In the genomic region with DNA sequence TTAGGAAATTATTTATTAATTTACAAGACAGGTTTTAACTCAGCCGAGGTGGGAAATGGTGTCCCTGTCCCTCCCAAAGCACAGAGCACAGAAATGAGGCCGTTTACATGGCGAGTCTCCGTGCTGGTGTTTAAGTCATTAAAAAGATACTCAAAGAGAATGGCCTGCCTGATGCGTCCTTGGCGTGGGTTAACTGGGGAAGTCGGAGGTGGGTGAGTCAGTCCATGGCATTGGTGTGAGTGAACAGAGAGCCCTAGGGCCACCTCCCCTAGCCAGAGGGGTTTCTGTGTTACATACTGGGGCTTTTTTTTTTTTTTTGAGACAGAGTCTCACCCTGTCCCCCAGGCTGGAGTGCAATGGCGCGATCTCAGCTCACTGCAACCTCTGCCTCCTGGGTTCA, we compare ENCODE assay signal across 16 cellular contexts. TPM values are rescaled to one million over a fixed set of nuclear protein-coding genes. Genes with fewer than 3 reads are reported as not detected.
DNase-seq lines count a peak whose midpoint lies in the region; ATAC-seq and TF ChIP-seq lines count a peak whose summit lies in the region.
"Had no signal": no experiment of that assay in that cellular context is flagged by ENCODE, and none has a peak within 500 bp of the region (broad histone marks: within the 10 kb centered on the region; RNA-seq: fewer than 3 reads in every experiment).

No MANE protein-coding gene starts in this region.

- peaks cover 73% of the 10 kb centered on the region for H3K36me3 Mint-ChIP-seq in activated T-cell treated with anti-CD3 and anti-CD28 coated beads, Interleukin-2, amount 50 U/mL, for 24 hours (ENCODE audit: low read depth)

- H3K27ac Mint-ChIP-seq in activated T-cell treated with anti-CD3 and anti-CD28 coated beads, Interleukin-2, amount 50 U/mL, for 24 hours = peak overlapping the region; percentile 92
- H3K27ac Mint-ChIP-seq: activated CD4-positive, alpha-beta memory T cell treated with anti-CD3 and anti-CD28 coated beads for 36 hours; T-helper 2 cell treated with Interferon-gamma antibody and Interleukin-4, amounts not matched to agents 5 μg/mL and 100 μg/mL, for 36 hours had no signal

- H3K27me3 ChIP-seq in NT2/D1 (ENCODE audit: insufficient read depth, insufficient read length) = no peaks in the 10 kb centered on the region
- H3K27me3 ChIP-seq in breast epithelium = no peaks in the 10 kb centered on the region
- no peaks in the 10 kb centered on the region for H3K27me3 ChIP-seq in psoas muscle (ENCODE audit: insufficient read depth in 3 of 3, low read length in 2 of 3)

- 34 to 56% (median 36%) methylated on average over 9 of the region's 9 CpGs for WGBS in psoas muscle, 3 donors

- H3K9ac ChIP-seq in NT2/D1 (ENCODE audit: insufficient read length, low read depth) = peak overlapping the region; percentile 54

- H3K4me3 ChIP-seq in NT2/D1 (ENCODE audit: insufficient read length, low read depth) (no peak overlapping the region), breast epithelium (peak overlapping the region in 1 of 3 donors; percentile 1), psoas muscle (peak overlapping the region; percentile 87)
- H3K4me3 ChIP-seq: A549, smooth muscle cell had no signal

- peak in 3 of 4 donors; percentile 24 to 59 (median 29) for ATAC-seq in psoas muscle
- no peak for ATAC-seq in HG03571 (IDR thresholded peaks at IDR 0.05; ENCODE audit: unreplicated experiment)
- ATAC-seq: A549 had no signal

- H3K27ac ChIP-seq in breast epithelium (peak overlapping the region; percentile 56 to 64), psoas muscle (peak overlapping the region; percentile 93)
- H3K27ac ChIP-seq: A549 had no signal

- no peaks in the 10 kb centered on the region for H3K27me3 Mint-ChIP-seq in activated T-cell treated with anti-CD3 and anti-CD28 coated beads, Interleukin-2, amount 50 U/mL, for 24 hours
- H3K27me3 Mint-ChIP-seq: activated CD4-positive, alpha-beta memory T cell treated with anti-CD3 and anti-CD28 coated beads for 36 hours had no signal

- TF ChIP-seq POLR2A in breast epithelium (IDR thresholded peaks at IDR 0.05) = no peak

- H3K4me1 ChIP-seq in NT2/D1 (ENCODE audit: insufficient read depth, insufficient read length) (peaks cover 22% of the 10 kb centered on the region), breast epithelium (peaks cover 3 to 17% of the 10 kb centered on the region in 2 donors), psoas muscle (peaks cover 37% of the 10 kb centered on the region)

- no peaks in the 10 kb centered on the region for H3K9me3 Mint-ChIP-seq in activated T-cell treated with anti-CD3 and anti-CD28 coated beads, Interleukin-2, amount 50 U/mL, for 24 hours
- H3K9me3 Mint-ChIP-seq: activated CD4-positive, alpha-beta memory T cell treated with anti-CD3 and anti-CD28 coated beads for 36 hours; T-helper 2 cell treated with Interferon-gamma antibody and Interleukin-4, amounts not matched to agents 5 μg/mL and 100 μg/mL, for 36 hours had no signal

- no peak for TF ChIP-seq CTCF in breast epithelium (IDR thresholded peaks at IDR 0.05)
- TF ChIP-seq CTCF in psoas muscle (IDR thresholded peaks at IDR 0.05) = no peak

- peak overlapping the region; percentile 88 for H3K4me3 Mint-ChIP-seq in activated T-cell treated with anti-CD3 and anti-CD28 coated beads, Interleukin-2, amount 50 U/mL, for 24 hours
- H3K4me3 Mint-ChIP-seq: activated CD4-positive, alpha-beta memory T cell treated with anti-CD3 and anti-CD28 coated beads for 36 hours; T-helper 2 cell treated with Interferon-gamma antibody and Interleukin-4, amounts not matched to agents 5 μg/mL and 100 μg/mL, for 36 hours had no signal

- H3K4me1 Mint-ChIP-seq in activated T-cell treated with anti-CD3 and anti-CD28 coated beads, Interleukin-2, amount 50 U/mL, for 24 hours (ENCODE audit: low read depth) = peaks cover 45% of the 10 kb centered on the region

- no peaks in the 10 kb centered on the region for H3K9me3 ChIP-seq in NT2/D1 (ENCODE audit: insufficient read depth, low read length)
- H3K9me3 ChIP-seq in breast epithelium = no peaks in the 10 kb centered on the region
- H3K9me3 ChIP-seq in psoas muscle = no peaks in the 10 kb centered on the region
- H3K9me3 ChIP-seq: A549 had no signal

- no peak for DNase-seq in activated T-cell treated with anti-CD3 and anti-CD28 coated beads, Interleukin-2, amount 50 U/mL, for 24 hours
- no peak for DNase-seq in activated T-cell treated with anti-CD3 and anti-CD28 coated beads, Interleukin-2, amount 50 U/mL, for 1 hour
- no peak for DNase-seq in NT2/D1 (ENCODE audit: low read depth, low spot score)
- no peak for DNase-seq in breast epithelium (ENCODE audit: low spot score in 2 of 2)
- peak; percentile 21 to 73 for DNase-seq in psoas muscle
- DNase-seq in DMS53 treated with DMSO at 0.1 percent for 48 hours (lab: John Stamatoyannopoulos, UW; ENCODE audit: unreplicated experiment) = no peak
- DNase-seq in NCI-H2081 treated with DMSO at 0.1 percent for 48 hours (lab: John Stamatoyannopoulos, UW) = no peak
- DNase-seq: activated CD4-positive, alpha-beta memory T cell treated with anti-CD3 and anti-CD28 coated beads for 36 hours; activated naive CD4-positive, alpha-beta T cell treated with anti-CD3 and anti-CD28 coated beads, Interleukin-2, amount 50 U/mL, for 16 hours; NCI-H1694 treated with DMSO at 0.1 percent for 48 hours; NCI-H510A treated with DMSO at 0.1 percent for 48 hours; nucleus accumbens had no signal

- intact Hi-C loops in breast epithelium (cut with DNase I; ENCODE audit: low total_unique reads) (no loop called here), psoas muscle (cut with DNase I) (no loop called here)

- H3K36me3 ChIP-seq in NT2/D1 (ENCODE audit: insufficient read depth, insufficient read length, low read length) (peaks cover 61% of the 10 kb centered on the region), breast epithelium (no peaks in the 10 kb centered on the region), psoas muscle (ENCODE audit: insufficient read depth in 1 of 2, low read depth in 1 of 2) (peaks cover 0 to 31% of the 10 kb centered on the region in 2 donors)

RNA-seq across cellular contexts. Expression of gene FEM1A, which starts 3.9 kb away (rescaled TPM):
- total RNA-seq in breast epithelium (10 to 100 TPM; 10.4 to 17.6 (median 12.5) TPM), psoas muscle (100 to 1,000 TPM; 135 to 210 (median 149) TPM)
- 100 to 1,000 TPM in 1 of 3 donors, 10 to 100 TPM in 2; 63.2 to 214 (median 96.3) TPM for polyA plus RNA-seq in psoas muscle

RNA-seq across cellular contexts. Expression of gene TICAM1, which starts 36.1 kb away (rescaled TPM):
- total RNA-seq in breast epithelium (1 to 10 TPM; 3.5 to 5.2 (median 4.7) TPM), psoas muscle (10 to 100 TPM in 3 of 4 donors, 1 to 10 TPM in 1; 9.0 to 17.0 (median 14.2) TPM)
- polyA plus RNA-seq in psoas muscle = 10 to 100 TPM in 1 of 3 donors, 1 to 10 TPM in 2; 7.4 to 11.4 (median 8.7) TPM

Comparison
In these comparisons a context has a peak if more than half of its experiments do, and no peak if none do; other contexts are left out.
1. DNase-seq: peak in psoas muscle (2 of 2); none in activated T-cell treated with anti-CD3 and anti-CD28 coated beads, Interleukin-2, amount 50 U/mL, for 24 hours (single experiment), activated T-cell treated with anti-CD3 and anti-CD28 coated beads, Interleukin-2, amount 50 U/mL, for 1 hour (single experiment), NT2/D1 (single experiment), breast epithelium (0 of 2), DMS53 treated with DMSO at 0.1 percent for 48 hours (single experiment) and NCI-H2081 treated with DMSO at 0.1 percent for 48 hours (single experiment).
2. RNA of gene FEM1A, which starts 3.9 kb away (total RNA-seq): 135 to 210 TPM in psoas muscle; 10.4 to 17.6 TPM in breast epithelium; every median in the first group is over 4 times any median in the second.